Comparison of ENCODE assay signal across 8 cellular contexts in genomic region chr20:63381781-63382431, GRCh38. TPM values are rescaled to one million over a fixed set of nuclear protein-coding genes. Genes with fewer than 3 reads are reported as not detected.
DNase-seq lines count a peak whose midpoint lies in the region; ATAC-seq and TF ChIP-seq lines count a peak whose summit lies in the region.

No MANE protein-coding gene starts in this region.

- peaks cover 3% of the 10 kb centered on the region for H3K27me3 Mint-ChIP-seq in activated CD4-positive, alpha-beta T cell treated with anti-CD3 and anti-CD28 coated beads, Interleukin-2, amount 10 ng/mL, durations not matched to agents 7 days and 5 days

- DNase-seq in AG04449 (ENCODE audit: low read depth, low spot score) (no peak), GM23248 (peak; percentile 21), epithelial cell of esophagus (ENCODE audit: low read depth) (no peak), KG1 (lab: John Stamatoyannopoulos, UW) (no peak), AML-193 (lab: John Stamatoyannopoulos, UW) (no peak)
- DNase-seq in activated CD4-positive, alpha-beta T cell treated with anti-CD3 and anti-CD28 coated beads, Interleukin-2, amount 10 ng/mL, durations not matched to agents 7 days and 5 days = peak; percentile 31

- no peaks in the 10 kb centered on the region for H4K20me1 ChIP-seq in GM23248 (ENCODE audit: insufficient read depth)

- ATAC-seq in HG02884 (IDR thresholded peaks at IDR 0.05; ENCODE audit: unreplicated experiment) = no peak

- H3K27ac ChIP-seq in GM23248 = no peak overlapping the region
- no peak overlapping the region for H3K27ac ChIP-seq in parathyroid adenoma

- H3K4me1 ChIP-seq in GM23248 (ENCODE audit: insufficient read depth) = no peaks in the 10 kb centered on the region
- peaks cover 8% of the 10 kb centered on the region for H3K4me1 ChIP-seq in parathyroid adenoma

- H3K4me2 ChIP-seq in GM23248 (ENCODE audit: unreplicated experiment) (no peak overlapping the region), parathyroid adenoma (ENCODE audit: low read length) (no peak overlapping the region)

- H3K79me2 ChIP-seq in GM23248 (ENCODE audit: insufficient read depth) = no peaks in the 10 kb centered on the region
- no peaks in the 10 kb centered on the region for H3K79me2 ChIP-seq in parathyroid adenoma

- TF ChIP-seq CTCF in AG04449 (IDR thresholded peaks at IDR 0.05; ENCODE audit: insufficient read depth, low read length, missing control alignments) = peak; percentile 94
- peak; percentile 72 for TF ChIP-seq CTCF in epithelial cell of esophagus (IDR thresholded peaks at IDR 0.05; ENCODE audit: insufficient read depth, low read depth, low read length, missing control alignments)
- TF ChIP-seq CTCF in parathyroid adenoma (IDR thresholded peaks at IDR 0.05) = peak; percentile 99

- WGBS in GM23248 (ENCODE audit: low coverage in 1 of 2, low lambda C conversion rate in 2 of 2, missing lambda C conversion rate in 2 of 2), 2 experiments = 16 to 17% methylated on average over 22 of the region's 22 CpGs

- CTCF ChIA-PET in AG04449 (lab: Yijun Ruan, JAX) = interaction anchor here (0.6 to 4.8 kb wide), 20 partner anchors 9 to 326 kb away, joined by 3 to 79 read pairs (median 4); no protein-coding TSS in a partner anchor
- CTCF ChIA-PET in activated CD4-positive, alpha-beta T cell treated with anti-CD3 and anti-CD28 coated beads, Interleukin-2, amount 10 ng/mL, durations not matched to agents 7 days and 5 days (lab: Charles Lee) = interaction anchor here (0.6 to 1.1 kb wide), 4 partner anchors 8 to 185 kb away, joined by 3 to 4 read pairs (median 3); no protein-coding TSS in a partner anchor

- no peak overlapping the region for H3K4me3 ChIP-seq in AG04449 (ENCODE audit: low read depth, low read length)
- no peak overlapping the region for H3K4me3 ChIP-seq in GM23248
- H3K4me3 ChIP-seq in epithelial cell of esophagus (ENCODE audit: low read length) = no peak overlapping the region
- no peak overlapping the region for H3K4me3 ChIP-seq in parathyroid adenoma (ENCODE audit: low read depth, low read length)

- in situ Hi-C loops in GM23248 (cut with MboI) = no loop called here

- no peak overlapping the region for H3K27ac Mint-ChIP-seq in activated CD4-positive, alpha-beta T cell treated with anti-CD3 and anti-CD28 coated beads, Interleukin-2, amount 10 ng/mL, durations not matched to agents 7 days and 5 days

- peaks cover 18% of the 10 kb centered on the region for H3K9me3 Mint-ChIP-seq in activated CD4-positive, alpha-beta T cell treated with anti-CD3 and anti-CD28 coated beads, Interleukin-2, amount 10 ng/mL, durations not matched to agents 7 days and 5 days

- no peak overlapping the region for H3K9ac ChIP-seq in GM23248
- H3K9ac ChIP-seq in parathyroid adenoma = no peak overlapping the region

- no peaks in the 10 kb centered on the region for H3K36me3 ChIP-seq in GM23248 (ENCODE audit: low read depth)
- H3K36me3 ChIP-seq in parathyroid adenoma (ENCODE audit: control insufficient read depth, insufficient read depth, low read length) = no peaks in the 10 kb centered on the region

- H3F3A ChIP-seq in GM23248 (ENCODE audit: insufficient read depth) = no peaks in the 10 kb centered on the region

- H3K4me3 Mint-ChIP-seq in activated CD4-positive, alpha-beta T cell treated with anti-CD3 and anti-CD28 coated beads, Interleukin-2, amount 10 ng/mL, durations not matched to agents 7 days and 5 days = no peak overlapping the region

- no peaks in the 10 kb centered on the region for H3K4me1 Mint-ChIP-seq in activated CD4-positive, alpha-beta T cell treated with anti-CD3 and anti-CD28 coated beads, Interleukin-2, amount 10 ng/mL, durations not matched to agents 7 days and 5 days

- peaks cover 3% of the 10 kb centered on the region for H3K36me3 Mint-ChIP-seq in activated CD4-positive, alpha-beta T cell treated with anti-CD3 and anti-CD28 coated beads, Interleukin-2, amount 10 ng/mL, durations not matched to agents 7 days and 5 days (ENCODE audit: low read depth)

- POLR2A ChIA-PET in AG04449 (lab: Yijun Ruan, JAX) = no interaction called here
- POLR2A ChIA-PET in activated CD4-positive, alpha-beta T cell treated with anti-CD3 and anti-CD28 coated beads, Interleukin-2, amount 10 ng/mL, durations not matched to agents 7 days and 5 days (lab: Charles Lee) = no interaction called here

- H3K9me2 ChIP-seq in GM23248 (ENCODE audit: insufficient read depth) = no peaks in the 10 kb centered on the region

- H2AFZ ChIP-seq in GM23248 = no peak overlapping the region
- H2AFZ ChIP-seq in parathyroid adenoma = peak overlapping the region; percentile 51

- H3K27me3 ChIP-seq in GM23248 (replicated peaks; ENCODE audit: insufficient read depth) (peaks cover 25% of the 10 kb centered on the region), parathyroid adenoma (ENCODE audit: control insufficient read depth, insufficient read depth, low read length) (peaks cover 3% of the 10 kb centered on the region)

- H3K9me3 ChIP-seq in GM23248 (ENCODE audit: low read depth) (peaks cover 5% of the 10 kb centered on the region), parathyroid adenoma (ENCODE audit: control insufficient read depth, low read length) (peaks cover 5% of the 10 kb centered on the region)

RNA-seq across cellular contexts. Expression of gene CHRNA4, which starts 20.8 kb away (rescaled TPM):
- total RNA-seq in GM23248 (2014; rRNA removed; shearing (Covaris generic)) = not detected in 2 replicates
- not detected in 2 replicates for polyA plus RNA-seq in GM23248 (2016; fragmentation: Nextera tagmentation; extraction: Ambion mirVana)
- total RNA-seq in activated CD4-positive, alpha-beta T cell treated with anti-CD3 and anti-CD28 coated beads, Interleukin-2, amount 10 ng/mL, durations not matched to agents 7 days and 5 days = not detected

Comparison
In these comparisons a context has a peak if more than half of its experiments do, and no peak if none do; other contexts are left out.
1. DNase-seq: peak in GM23248 (single experiment) and activated CD4-positive, alpha-beta T cell treated with anti-CD3 and anti-CD28 coated beads, Interleukin-2, amount 10 ng/mL, durations not matched to agents 7 days and 5 days (single experiment); none in AG04449 (single experiment), epithelial cell of esophagus (single experiment), KG1 (single experiment) and AML-193 (0 of 2).
2. Peak in every context shown above with its lines, with median percentiles within 50 percentile points of each other: CTCF ChIP-seq.